9 cellular contexts compared by ENCODE assay signal in the genomic region with DNA sequence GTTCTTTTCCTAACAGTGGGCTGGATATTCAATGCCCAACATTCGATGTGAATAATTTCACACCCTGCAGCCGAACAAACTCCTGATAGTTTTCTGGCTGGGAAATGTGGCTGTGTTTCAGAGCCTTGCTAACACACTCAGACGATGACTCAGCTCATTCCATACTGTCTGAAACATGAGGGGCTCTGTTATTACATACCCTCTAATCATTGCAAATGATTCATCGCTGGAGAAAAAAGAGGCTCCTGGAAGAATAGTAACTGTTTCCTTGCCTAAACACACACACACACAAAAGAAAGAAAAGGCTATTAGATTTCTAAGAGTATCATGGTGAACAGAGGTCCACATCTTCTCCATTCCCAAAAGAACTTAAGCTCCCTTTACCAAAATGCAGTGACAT.
DNase-seq lines count a peak whose midpoint lies in the region; ATAC-seq and TF ChIP-seq lines count a peak whose summit lies in the region.
"Had no signal": no experiment of that assay in that cellular context is flagged by ENCODE, and none has a peak within 500 bp of the region (broad histone marks: within the 10 kb centered on the region; RNA-seq: fewer than 3 reads in every experiment).

No MANE protein-coding gene starts in this region.

- H3K27ac Mint-ChIP-seq in mesothelial cell of epicardium = peak overlapping the region; percentile 97

- H3K4me1 Mint-ChIP-seq in mesothelial cell of epicardium = peaks cover 61% of the 10 kb centered on the region

- no peak overlapping the region for H3K4me3 ChIP-seq in choroid plexus epithelial cell (ENCODE audit: low read depth, low read length)

- no peaks in the 10 kb centered on the region for H3K36me3 Mint-ChIP-seq in mesothelial cell of epicardium

- H3K9me3 Mint-ChIP-seq in mesothelial cell of epicardium = no peaks in the 10 kb centered on the region

- no peaks in the 10 kb centered on the region for H3K27me3 Mint-ChIP-seq in mesothelial cell of epicardium (ENCODE audit: low read depth)

- ATAC-seq in esophagus mucosa (no peak), GM21526 (IDR thresholded peaks at IDR 0.05; ENCODE audit: low FRiP score, unreplicated experiment) (no peak), GM21528 (IDR thresholded peaks at IDR 0.05; ENCODE audit: low FRiP score, unreplicated experiment) (no peak)

- TF ChIP-seq CTCF in choroid plexus epithelial cell (conservative IDR thresholded peaks at IDR 0.05; ENCODE audit: low read depth, low read length) (no peak), mesothelial cell of epicardium (IDR thresholded peaks at IDR 0.05; ENCODE audit: unreplicated experiment) (no peak)

- peak; percentile 69 for DNase-seq in AG20443 (ENCODE audit: low spot score)
- peak; percentile 90 for DNase-seq in M059J (ENCODE audit: low read depth)
- peak; percentile 97 for DNase-seq in choroid plexus epithelial cell (ENCODE audit: low read depth)
- no peak for DNase-seq in mesothelial cell of epicardium (ENCODE audit: low spot score in 2 of 2, unreplicated experiment in 2 of 2)
- no peak for DNase-seq in retina
- DNase-seq: NCI-H2029 treated with DMSO at 0.1 percent for 48 hours had no signal

- H3K4me3 Mint-ChIP-seq in mesothelial cell of epicardium = peak overlapping the region; percentile 13

Comparison
In these comparisons a context has a peak if more than half of its experiments do, and no peak if none do; other contexts are left out.
1. DNase-seq: peak in AG20443 (single experiment), M059J (single experiment) and choroid plexus epithelial cell (single experiment); none in mesothelial cell of epicardium (0 of 2) and retina (single experiment).